9 cellular contexts compared by ENCODE assay signal in genomic region chr7:32943654-32944030, GRCh38. TPM values are rescaled to one million over a fixed set of nuclear protein-coding genes. Genes with fewer than 3 reads are reported as not detected.
DNase-seq lines count a peak whose midpoint lies in the region; ATAC-seq and TF ChIP-seq lines count a peak whose summit lies in the region.
"Had no signal": no experiment of that assay in that cellular context is flagged by ENCODE, and none has a peak within 500 bp of the region (broad histone marks: within the 10 kb centered on the region; RNA-seq: fewer than 3 reads in every experiment).

No MANE protein-coding gene starts in this region.

- H3K36me3 ChIP-seq in PC-9 (ENCODE audit: low read depth) (no peaks in the 10 kb centered on the region; the same call in 1 of the 2 replicates), gastroesophageal sphincter (no peaks in the 10 kb centered on the region), rectal smooth muscle tissue (ENCODE audit: control insufficient read depth, insufficient read depth, low read length) (no peaks in the 10 kb centered on the region)
- H3K36me3 ChIP-seq: prostate gland had no signal

- H3K9me3 ChIP-seq in PC-9 (ENCODE audit: insufficient read depth, low read depth) (peaks cover 13% of the 10 kb centered on the region), gastroesophageal sphincter (no peaks in the 10 kb centered on the region)
- H3K9me3 ChIP-seq: prostate gland had no signal

- CTCF ChIA-PET in Calu3 (lab: Charles Lee): interaction anchor here (0.8 to 2.2 kb wide), 6 partner anchors 53 to 179 kb away, joined by 3 to 17 read pairs (median 4); partner anchors contain the start of gene NT5C3A
- CTCF ChIA-PET in PC-9 (lab: Charles Lee): interaction anchor here (0.5 to 1.4 kb wide), 4 partner anchors 24 to 106 kb away, joined by 4 to 6 read pairs (median 4); no protein-coding TSS in a partner anchor

- no peak for ATAC-seq in gastroesophageal sphincter
- ATAC-seq in HG02870 (IDR thresholded peaks at IDR 0.05; ENCODE audit: unreplicated experiment): no peak

- no peaks in the 10 kb centered on the region for H3K27me3 Mint-ChIP-seq in Calu3 (ENCODE audit: unreplicated experiment)

- TF ChIP-seq CTCF in Calu3 (IDR thresholded peaks at IDR 0.05; ENCODE audit: unreplicated experiment) (no peak), PC-9 (conservative IDR thresholded peaks at IDR 0.05) (no peak), gastroesophageal sphincter (IDR thresholded peaks at IDR 0.05) (no peak)

- intact Hi-C loops in Calu3 (cut with micrococcal nuclease; ENCODE audit: unreplicated experiment): loop anchor here (2.0 to 5.0 kb wide), 3 partner anchors 51 to 164 kb away; partner anchors contain the start of gene RP9
- intact Hi-C loops in PC-9 (cut with micrococcal nuclease; ENCODE audit: unreplicated experiment): loop anchor here (1.0 to 10.0 kb wide), 6 partner anchors 13 to 449 kb away; partner anchors contain the start of genes AVL9, FKBP9, LSM5 and NT5C3A

- no peaks in the 10 kb centered on the region for H3K9me2 ChIP-seq in PC-9 (ENCODE audit: insufficient read depth)

- 67 to 83% methylated on average over 1 of the region's 1 CpG for WGBS in gastroesophageal sphincter (ENCODE audit: low coverage in 1 of 2), 2 donors

- POLR2A ChIA-PET in PC-9 (lab: Charles Lee; ENCODE audit: unreplicated experiment): interaction anchor here (1.0 kb wide), 1 partner anchor 14 kb away, joined by 9 read pairs; the partner anchor contains the start of gene FKBP9

- DNase-seq in Calu3: no peak
- DNase-seq in PC-9: no peak
- no peak for DNase-seq in amniotic stem cell (lab: John Stamatoyannopoulos, UW)
- DNase-seq in Kasumi-1 (lab: John Stamatoyannopoulos, UW): no peak
- DNase-seq: NCI-H187 treated with DMSO at 0.1 percent for 48 hours had no signal

- H3K4me1 Mint-ChIP-seq in Calu3 (ENCODE audit: low read depth, unreplicated experiment): peaks cover 20% of the 10 kb centered on the region

- peaks cover 5% of the 10 kb centered on the region; the same call in 1 of the 2 replicates for H4K20me1 ChIP-seq in PC-9 (ENCODE audit: insufficient read depth)

- H3F3A ChIP-seq in PC-9 (ENCODE audit: insufficient read depth, low read depth): peaks cover 22% of the 10 kb centered on the region

- H3K4me3 Mint-ChIP-seq in Calu3 (ENCODE audit: low read depth, unreplicated experiment): peak overlapping the region; percentile 91

- peaks cover 12% of the 10 kb centered on the region for H3K9me3 Mint-ChIP-seq in Calu3 (ENCODE audit: low read depth, unreplicated experiment)

- H3K9ac ChIP-seq in rectal smooth muscle tissue (ENCODE audit: low read length): no peak overlapping the region

- no peak overlapping the region for H2AFZ ChIP-seq in PC-9

- BruUV-seq in Calu3 (replicated peaks; lab: Mats Ljungman, UMichigan): TSS peak; percentile 35
- BruUV-seq in PC-9 (replicated peaks; lab: Mats Ljungman, UMichigan): no TSS peak

- H3K4me3 ChIP-seq in PC-9 (peak overlapping the region; percentile 78; the same call in 1 of the 2 replicates), gastroesophageal sphincter (no peak overlapping the region), rectal smooth muscle tissue (ENCODE audit: low read length) (no peak overlapping the region)

- TF ChIP-seq POLR2A in gastroesophageal sphincter (IDR thresholded peaks at IDR 0.05): no peak

- H3K4me2 ChIP-seq in PC-9: peak overlapping the region; percentile 88; the same call in 1 of the 2 replicates

- H3K4me1 ChIP-seq in PC-9 (replicated peaks; ENCODE audit: insufficient read depth): peaks cover 10% of the 10 kb centered on the region
- peaks cover 0 to 38% (median 2%) of the 10 kb centered on the region in 3 donors for H3K4me1 ChIP-seq in gastroesophageal sphincter
- H3K4me1 ChIP-seq in rectal smooth muscle tissue (ENCODE audit: control insufficient read depth, insufficient read depth, low read length): peaks cover 16% of the 10 kb centered on the region
- H3K4me1 ChIP-seq: prostate gland had no signal

- no peaks in the 10 kb centered on the region for H3K27me3 ChIP-seq in PC-9 (ENCODE audit: insufficient read depth, low read depth)
- H3K27me3 ChIP-seq in gastroesophageal sphincter: no peaks in the 10 kb centered on the region
- H3K27me3 ChIP-seq in rectal smooth muscle tissue (ENCODE audit: control insufficient read depth, insufficient read depth, low read length): no peaks in the 10 kb centered on the region

- peaks cover 26% of the 10 kb centered on the region for H3K79me2 ChIP-seq in PC-9 (ENCODE audit: low read depth)

- H3K27ac ChIP-seq in PC-9 (no peak overlapping the region), gastroesophageal sphincter (peak overlapping the region in 3 of 4 donors; percentile 93 to 96 (median 95)), rectal smooth muscle tissue (ENCODE audit: low read depth, low read length) (peak overlapping the region; percentile 91)

- H3K36me3 Mint-ChIP-seq in Calu3 (ENCODE audit: insufficient read depth, unreplicated experiment): peaks cover 21% of the 10 kb centered on the region

- no peak for TF ChIP-seq EP300 in gastroesophageal sphincter (IDR thresholded peaks at IDR 0.05)

- no peak overlapping the region for H3K27ac Mint-ChIP-seq in Calu3 (ENCODE audit: unreplicated experiment)

RNA-seq across cellular contexts. Expression of gene FKBP9, which starts 13.6 kb away (rescaled TPM):
- total RNA-seq in Calu3 (2022): 124 and 160 TPM in 2 replicates
- total RNA-seq in PC-9 (2021): 155 and 160 TPM in 2 replicates
- 100 to 1,000 TPM in 3 of 4 donors, 10 to 100 TPM in 1; 94.8 to 141 (median 135) TPM for total RNA-seq in gastroesophageal sphincter

RNA-seq across cellular contexts. Expression of gene KBTBD2, which starts 52.1 kb away (rescaled TPM):
- total RNA-seq in Calu3 (2022): 54.2 and 58.7 TPM in 2 replicates
- 49.1 and 56.7 TPM in 2 replicates for total RNA-seq in PC-9 (2021)
- total RNA-seq in gastroesophageal sphincter: 10 to 100 TPM; 31.2 to 64.6 (median 37.4) TPM
